Comparison of ENCODE assay signal across 8 cellular contexts in the genomic region with DNA sequence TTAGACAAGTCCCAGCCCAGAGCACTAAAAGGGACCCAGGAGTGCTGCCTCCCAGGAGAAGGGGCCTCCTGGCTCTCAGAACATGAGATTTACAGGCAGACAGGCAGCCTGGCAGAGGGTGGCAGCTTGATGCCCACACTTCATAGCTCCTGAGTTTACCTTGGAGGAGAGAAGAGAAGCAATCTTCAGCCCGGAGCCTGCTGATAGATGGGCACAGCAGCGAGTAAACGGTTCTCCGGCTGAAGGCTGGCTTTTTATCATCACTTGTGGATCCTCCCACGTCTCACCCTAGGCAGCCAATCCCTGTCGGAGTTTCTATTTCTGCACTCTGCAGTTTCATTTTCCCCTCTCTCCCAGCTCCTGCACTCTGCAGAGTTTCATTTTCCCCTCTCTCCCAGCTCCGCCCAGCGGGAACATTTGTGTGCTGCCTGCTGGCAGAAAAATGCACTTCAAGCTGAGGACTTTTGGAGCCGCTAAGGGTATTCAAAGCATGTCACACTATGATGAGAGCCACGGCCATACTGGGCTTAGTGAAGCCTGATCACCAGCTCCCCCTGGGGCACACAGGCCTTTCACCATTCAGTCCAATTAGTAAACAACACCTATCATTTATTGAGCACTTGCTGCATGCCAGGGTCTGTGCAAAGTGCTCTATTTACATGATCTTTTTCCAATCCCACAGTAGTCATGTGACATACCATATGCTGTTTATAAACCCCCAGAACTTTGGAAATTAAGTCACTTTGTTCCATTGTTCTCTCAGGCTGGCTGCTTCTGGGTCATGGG. TPM values are rescaled to one million over a fixed set of nuclear protein-coding genes. Genes with fewer than 3 reads are reported as not detected.
DNase-seq lines count a peak whose midpoint lies in the region; ATAC-seq, FAIRE-seq and TF ChIP-seq lines count a peak whose summit lies in the region.

A gene with protein sequence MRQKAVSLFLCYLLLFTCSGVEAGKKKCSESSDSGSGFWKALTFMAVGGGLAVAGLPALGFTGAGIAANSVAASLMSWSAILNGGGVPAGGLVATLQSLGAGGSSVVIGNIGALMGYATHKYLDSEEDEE (minus strand): TSS at position 229 of the 786 bp plus-strand sequence. CDS start 2,878 bp downstream, outside the sequence.

- H3K4me3 Mint-ChIP-seq in progenitor cell of endocrine pancreas (ENCODE audit: low read depth): peak within 1 kb of the TSS; percentile 62

- intact Hi-C loops in heart right ventricle (cut with DNase I): loop anchor here in 7 of 10 donors (1.0 to 10.0 kb wide), 5 partner anchors 50 to 113 kb away; a partner anchor contains a TSS

- H3K27ac ChIP-seq in heart right ventricle: peak within 1 kb of the TSS; percentile 42 to 93 (median 84)

- H3K9me3 Mint-ChIP-seq in progenitor cell of endocrine pancreas (ENCODE audit: low read depth): no peaks in the 10 kb centered on the region

- peaks cover 5% of the 10 kb centered on the region for H3K4me1 Mint-ChIP-seq in progenitor cell of endocrine pancreas (ENCODE audit: low read depth)

- H3K27ac Mint-ChIP-seq in progenitor cell of endocrine pancreas: peak within 1 kb of the TSS; percentile 94

- H3K4me3 ChIP-seq in GM12865 (ENCODE audit: low read depth, low read length): peak within 1 kb of the TSS; percentile 67
- H3K4me3 ChIP-seq in heart right ventricle: peak within 1 kb of the TSS; percentile 49 to 88 (median 62)

- H3K9me3 ChIP-seq in heart right ventricle: no peaks in the 10 kb centered on the region

- TF ChIP-seq CTCF in GM12865 (IDR thresholded peaks at IDR 0.05; ENCODE audit: insufficient read depth, low read depth, low read length, missing control alignments) (peak; percentile 20), heart right ventricle (IDR thresholded peaks at IDR 0.05) (peak; percentile 9 to 62 (median 47)), progenitor cell of endocrine pancreas (IDR thresholded peaks at IDR 0.05; ENCODE audit: unreplicated experiment) (peak; percentile 42)

- no peaks in the 10 kb centered on the region for H3K36me3 Mint-ChIP-seq in progenitor cell of endocrine pancreas (ENCODE audit: insufficient read depth)

- H3K27me3 Mint-ChIP-seq in progenitor cell of endocrine pancreas: peaks cover 14% of the 10 kb centered on the region

- peaks cover 4 to 52% (median 35%) of the 10 kb centered on the region in 9 donors for H3K4me1 ChIP-seq in heart right ventricle

- ATAC-seq in HG02623 (IDR thresholded peaks at IDR 0.05; ENCODE audit: unreplicated experiment) (peak; percentile 80), heart right ventricle (peak; percentile 96 to 98 (median 98))

- 0% methylated on average over 10 of the region's 10 CpGs for WGBS in heart right ventricle, 2 donors

- FAIRE-seq in urothelium cell line (lab: Jason Lieb, UNC): no peak

- H3K27me3 ChIP-seq in heart right ventricle: no peaks in the 10 kb centered on the region

- H3K36me3 ChIP-seq in heart right ventricle: peaks cover 0 to 16% (median 0%) of the 10 kb centered on the region in 9 donors

- peak; percentile 92 for DNase-seq in GM12865 (ENCODE audit: low read depth)
- peak; percentile 84 for DNase-seq in NCI-H1436 (lab: John Stamatoyannopoulos, UW)
- DNase-seq in T-helper 1 cell: peak; percentile 48 to 82 (median 69)
- peak; percentile 95 for DNase-seq in amniotic stem cell (lab: John Stamatoyannopoulos, UW)
- peak; percentile 79 to 92 for DNase-seq in heart right ventricle
- DNase-seq in progenitor cell of endocrine pancreas (ENCODE audit: low spot score, unreplicated experiment): peak; percentile 49
- DNase-seq in urothelium cell line (ENCODE audit: low spot score): peak; percentile 92

RNA-seq across cellular contexts. Expression of the gene that starts here (rescaled TPM):
- 100 to 1,000 TPM in 2 of 10 donors, 10 to 100 TPM in 8; 24.2 to 143 (median 43.7) TPM for total RNA-seq in heart right ventricle
- polyA plus RNA-seq in heart right ventricle: 10 to 100 TPM; 50.6 to 97.2 TPM
- total RNA-seq in progenitor cell of endocrine pancreas: 4.4 and 5.7 TPM in 2 replicates

Comparison
In these comparisons a context has a peak if more than half of its experiments do, and no peak if none do; other contexts are left out.
1. Peak in every context shown above with its lines: DNase-seq, ATAC-seq, H3K4me3 ChIP-seq and H3K27ac ChIP-seq.